ENCODE assay signal across 4 cellular contexts in the genomic region with DNA sequence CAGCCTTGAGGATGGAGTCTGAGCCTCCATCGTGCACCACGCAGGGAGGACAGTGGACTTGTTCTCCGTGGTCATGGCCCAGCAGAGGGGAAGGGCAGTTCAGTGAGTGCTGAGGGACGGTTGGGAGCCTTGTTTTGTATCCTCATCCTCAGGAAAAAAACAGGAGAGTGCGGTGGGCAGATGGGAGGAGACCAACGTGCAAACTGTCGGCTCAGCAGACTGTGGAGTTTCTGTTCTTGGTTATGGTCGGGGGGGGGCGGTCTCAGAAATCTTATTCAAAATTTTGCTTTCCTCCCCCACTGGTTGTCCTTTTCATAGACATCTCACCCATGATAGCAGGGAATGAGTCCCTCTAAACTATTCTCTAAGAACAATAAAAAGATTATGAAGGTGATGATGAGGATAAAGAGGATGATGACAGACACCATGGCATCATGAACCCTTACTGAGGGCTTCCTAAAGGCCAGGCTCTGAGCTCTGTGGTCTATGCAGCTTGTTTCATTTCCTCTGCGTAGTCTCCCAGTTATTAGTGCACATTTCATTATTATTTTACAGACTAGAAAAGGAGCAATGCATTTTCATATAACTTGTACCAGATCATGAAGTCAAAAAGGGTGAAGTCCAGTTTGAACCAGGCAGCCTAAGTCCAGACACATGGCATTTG. TPM values are rescaled to one million over a fixed set of nuclear protein-coding genes. Genes with fewer than 3 reads are reported as not detected.
"Had no signal": no experiment of that assay in that cellular context is flagged by ENCODE, and none has a peak within 500 bp of the region (broad histone marks: within the 10 kb centered on the region; RNA-seq: fewer than 3 reads in every experiment).

No MANE protein-coding gene starts in this region.

RNA-seq across cellular contexts. Expression of a gene that starts 25.1 kb away (rescaled TPM):
- total RNA-seq: activated CD8-positive, alpha-beta T cell treated with anti-CD3 and anti-CD28 coated beads, Interleukin-2, amount 10 ng/mL, durations not matched to agents 7 days and 5 days; chondrocyte; SJSA1 had no signal
- polyA plus RNA-seq: aorta had no signal
